In genomic region chr14:94879504-94879903, GRCh38 we compare ENCODE assay signal across 20 cellular contexts.
A peak's percentile ranks its signal among the peaks of the same experiment; 100 is the strongest.
DNase-seq lines count a peak whose midpoint lies in the region; ATAC-seq, FAIRE-seq and TF ChIP-seq lines count a peak whose summit lies in the region.
"Had no signal": no experiment of that assay in that cellular context is flagged by ENCODE, and none has a peak within 500 bp of the region (broad histone marks: within the 10 kb centered on the region; RNA-seq: fewer than 3 reads in every experiment).

No MANE protein-coding gene starts in this region.

- WGBS in HepG2 (ENCODE audit: low lambda C conversion rate): 18% methylated on average over 4 of the region's 4 CpGs
- WGBS in right lobe of liver (ENCODE audit: insufficient coverage, low coverage, low lambda C conversion rate, missing lambda C conversion rate): 51% methylated on average over 3 of the region's 4 CpGs
- WGBS in body of pancreas, 2 donors: 12% methylated on average over 4 of the region's 4 CpGs

- CTCF ChIA-PET in HepG2 (lab: Yijun Ruan, JAX; ENCODE audit: low intra/inter-chr PET ratio, low total read pairs): no interaction called here
- CTCF ChIA-PET in activated CD4-positive, alpha-beta T cell treated with anti-CD3 and anti-CD28 coated beads for 36 hours (lab: Charles Lee): interaction anchor here (0.6 kb wide), 1 partner anchor 131 kb away, joined by 4 read pairs; no protein-coding TSS in a partner anchor

- H3K27ac Mint-ChIP-seq in activated CD4-positive, alpha-beta T cell treated with anti-CD3 and anti-CD28 coated beads for 36 hours: no peak overlapping the region
- H3K27ac Mint-ChIP-seq: B cell; CD4-positive, alpha-beta T cell; CD8-positive, alpha-beta T cell had no signal

- no peak overlapping the region for H3K9ac ChIP-seq in HepG2 (ENCODE audit: insufficient read depth, low read depth, low read length)
- H3K9ac ChIP-seq: BLaER1 treated with 17β-estradiol and CSF1 and Interleukin-3, amounts not matched to agents 10 nM and 100 nM had no signal

- H3K9me3 ChIP-seq in HepG2 (ENCODE audit: low read length) (no peaks in the 10 kb centered on the region), right lobe of liver (no peaks in the 10 kb centered on the region), body of pancreas (no peaks in the 10 kb centered on the region)
- H3K9me3 ChIP-seq: A549; BLaER1 treated with 17β-estradiol and CSF1 and Interleukin-3, amounts not matched to agents 10 nM and 100 nM; Caco-2 had no signal

- POLR2A ChIA-PET in HepG2 (lab: Yijun Ruan, JAX): no interaction called here
- POLR2A ChIA-PET in activated CD4-positive, alpha-beta T cell treated with anti-CD3 and anti-CD28 coated beads for 36 hours (lab: Charles Lee): interaction anchor here (0.5 kb wide), 1 partner anchor 149 kb away, joined by 3 read pairs; no protein-coding TSS in a partner anchor

- TF ChIP-seq EP300 in HepG2 (IDR thresholded peaks at IDR 0.05; ENCODE audit: low read depth in 2 of 2, low read length in 2 of 2) (no peak), HepG2 (CRISPR knock-in tag; IDR thresholded peaks at IDR 0.05; ENCODE audit: borderline replicate concordance) (no peak)

- H3K27me3 ChIP-seq in HepG2 (ENCODE audit: control insufficient read depth in 1 of 2, insufficient read depth in 2 of 2, low read length in 2 of 2): peaks cover 2 to 36% of the 10 kb centered on the region in 2 experiments; a peak in 4 of 5 replicates
- H3K27me3 ChIP-seq in right lobe of liver: no peaks in the 10 kb centered on the region
- H3K27me3 ChIP-seq in body of pancreas: no peaks in the 10 kb centered on the region
- H3K27me3 ChIP-seq: BLaER1 treated with 17β-estradiol and CSF1 and Interleukin-3, amounts not matched to agents 10 nM and 100 nM had no signal

- in situ Hi-C loops in HepG2 (cut with HindIII; ENCODE audit: extremely low pct_ligation_motif_present, low pct_unique_long_range_greater_than_20kb): no loop called here

- peaks cover 6% of the 10 kb centered on the region for H3K27me3 Mint-ChIP-seq in activated CD4-positive, alpha-beta T cell treated with anti-CD3 and anti-CD28 coated beads for 36 hours

- TF ChIP-seq CTCF in HepG2 (CRISPR knock-in tag; IDR thresholded peaks at IDR 0.05): no peak
- TF ChIP-seq CTCF in right lobe of liver (IDR thresholded peaks at IDR 0.05): no peak
- no peak for TF ChIP-seq CTCF in body of pancreas (IDR thresholded peaks at IDR 0.05)

- no peaks in the 10 kb centered on the region for H3K36me3 Mint-ChIP-seq in activated CD4-positive, alpha-beta T cell treated with anti-CD3 and anti-CD28 coated beads for 36 hours (ENCODE audit: low read depth)
- H3K36me3 Mint-ChIP-seq: CD8-positive, alpha-beta T cell had no signal

- no peak overlapping the region for H3K4me3 Mint-ChIP-seq in activated CD4-positive, alpha-beta T cell treated with anti-CD3 and anti-CD28 coated beads for 36 hours
- H3K4me3 Mint-ChIP-seq: B cell; CD4-positive, alpha-beta T cell; CD8-positive, alpha-beta T cell had no signal

- TF ChIP-seq RAD21 in HepG2 (CRISPR knock-in tag; IDR thresholded peaks at IDR 0.05): no peak

- ATAC-seq in HepG2: no peak
- ATAC-seq in right lobe of liver: no peak
- ATAC-seq in body of pancreas: peak; percentile 71
- ATAC-seq in activated CD4-positive, alpha-beta T cell treated with anti-CD3 and anti-CD28 coated beads for 36 hours: no peak
- ATAC-seq: A549; CD8-positive, alpha-beta T cell had no signal

- H3K27ac ChIP-seq in HepG2 (ENCODE audit: extremely low read length, insufficient read depth, low read length): no peak overlapping the region
- H3K27ac ChIP-seq in right lobe of liver: no peak overlapping the region
- H3K27ac ChIP-seq in body of pancreas: peak overlapping the region in 3 of 4 donors; percentile 14 to 55 (median 25)
- H3K27ac ChIP-seq: 22Rv1; A549; BLaER1 treated with 17β-estradiol and CSF1 and Interleukin-3, amounts not matched to agents 10 nM and 100 nM; C4-2B had no signal

- H4K20me1 ChIP-seq in HepG2 (ENCODE audit: insufficient read depth, low read length): no peaks in the 10 kb centered on the region
- H4K20me1 ChIP-seq: BLaER1 treated with 17β-estradiol and CSF1 and Interleukin-3, amounts not matched to agents 10 nM and 100 nM had no signal

- no peaks in the 10 kb centered on the region for H3K4me1 Mint-ChIP-seq in activated CD4-positive, alpha-beta T cell treated with anti-CD3 and anti-CD28 coated beads for 36 hours
- H3K4me1 Mint-ChIP-seq: B cell had no signal

- DNase-seq in HepG2 (ENCODE audit: low spot score) (no peak), right lobe of liver (no peak), body of pancreas (peak; percentile 29 to 78 (median 60)), NCI-H82 treated with DMSO at 0.1 percent for 48 hours (lab: John Stamatoyannopoulos, UW; ENCODE audit: unreplicated experiment) (no peak)
- DNase-seq in activated CD4-positive, alpha-beta T cell treated with anti-CD3 and anti-CD28 coated beads for 36 hours: no peak
- DNase-seq: AML-193; Caco-2; Calu3; CD4-positive, alpha-beta T cell; CD8-positive, alpha-beta T cell; DMS79 treated with DMSO at 0.1 percent for 48 hours; GF-D8 had no signal

- no peak overlapping the region for H3K4me2 ChIP-seq in HepG2 (ENCODE audit: low read depth, low read length)
- H3K4me2 ChIP-seq: A549; BLaER1 treated with 17β-estradiol and CSF1 and Interleukin-3, amounts not matched to agents 10 nM and 100 nM had no signal

- no peaks in the 10 kb centered on the region for H3K4me1 ChIP-seq in HepG2 (ENCODE audit: insufficient read depth, low read length)
- H3K4me1 ChIP-seq in right lobe of liver: no peaks in the 10 kb centered on the region
- peaks cover 37% of the 10 kb centered on the region for H3K4me1 ChIP-seq in body of pancreas
- H3K4me1 ChIP-seq: A549; BLaER1 treated with 17β-estradiol and CSF1 and Interleukin-3, amounts not matched to agents 10 nM and 100 nM; Caco-2 had no signal

- H3K4me3 ChIP-seq in HepG2 (replicated peaks in 1 of 3; ENCODE audit: insufficient read depth in 1 of 3, low read depth in 2 of 3, low read length in 3 of 3) (no peak overlapping the region), right lobe of liver (no peak overlapping the region), body of pancreas (no peak overlapping the region)
- H3K4me3 ChIP-seq: A549; BLaER1 treated with 17β-estradiol and CSF1 and Interleukin-3, amounts not matched to agents 10 nM and 100 nM had no signal

- TF ChIP-seq POLR2A in HepG2 (IDR thresholded peaks at IDR 0.05; ENCODE audit: insufficient read depth in 1 of 2, low read depth in 2 of 2, low read length in 2 of 2) (no peak), right lobe of liver (IDR thresholded peaks at IDR 0.05) (no peak), body of pancreas (IDR thresholded peaks at IDR 0.05) (no peak)

- no TSS peak for BruUV-seq in HepG2 (replicated peaks; lab: Mats Ljungman, UMichigan)

- no peaks in the 10 kb centered on the region for H3K9me3 Mint-ChIP-seq in activated CD4-positive, alpha-beta T cell treated with anti-CD3 and anti-CD28 coated beads for 36 hours (ENCODE audit: low read depth)
- H3K9me3 Mint-ChIP-seq: CD4-positive, alpha-beta T cell; CD8-positive, alpha-beta T cell had no signal

- no peaks in the 10 kb centered on the region for H3K79me2 ChIP-seq in HepG2 (ENCODE audit: insufficient read depth, low read length)

- no peak for FAIRE-seq in HepG2 (lab: Jason Lieb, UNC)
- FAIRE-seq: A549, D721Med, G401.6, GM12891 had no signal

- intact Hi-C loops in HepG2 (cut with micrococcal nuclease; ENCODE audit: unreplicated experiment) (no loop called here), right lobe of liver (cut with DNase I) (no loop called here), body of pancreas (cut with DNase I) (no loop called here)
- intact Hi-C loops in activated CD4-positive, alpha-beta T cell treated with anti-CD3 and anti-CD28 coated beads for 36 hours (cut with DNase I, micrococcal nuclease): no loop called here

- H3K36me3 ChIP-seq in HepG2 (replicated peaks in 1 of 2; ENCODE audit: control insufficient read depth in 1 of 2, insufficient read depth in 2 of 2, low read length in 2 of 2) (no peaks in the 10 kb centered on the region), right lobe of liver (no peaks in the 10 kb centered on the region), body of pancreas (replicated peaks in 1 of 2; ENCODE audit: insufficient read depth in 1 of 2, low read depth in 2 of 2) (no peaks in the 10 kb centered on the region)
- H3K36me3 ChIP-seq: BLaER1 treated with 17β-estradiol and CSF1 and Interleukin-3, amounts not matched to agents 10 nM and 100 nM had no signal

- no peak overlapping the region for H2AFZ ChIP-seq in HepG2 (ENCODE audit: low read length)

TF ChIP-seq in HepG2, 621 proteins besides CTCF, POLR2A, EP300 and RAD21 (continues in another document):
- TF ChIP-seq SOX5 (CRISPR knock-in tag; IDR thresholded peaks at IDR 0.05; ENCODE audit: borderline replicate concordance) (no peak), FLYWCH1 (CRISPR knock-in tag; IDR thresholded peaks at IDR 0.05) (no peak), ZBTB10 (CRISPR knock-in tag; IDR thresholded peaks at IDR 0.05; ENCODE audit: borderline replicate concordance) (no peak)

Comparison
In these comparisons a context has a peak if more than half of its experiments do, and no peak if none do; other contexts are left out.
1. DNase-seq: peak in body of pancreas (4 of 4); none in HepG2 (single experiment), right lobe of liver (0 of 3), NCI-H82 treated with DMSO at 0.1 percent for 48 hours (single experiment) and activated CD4-positive, alpha-beta T cell treated with anti-CD3 and anti-CD28 coated beads for 36 hours (single experiment).
2. H3K27ac ChIP-seq: peak in body of pancreas (3 of 4); none in HepG2 (single experiment) and right lobe of liver (0 of 3).